1 cellular context compared by ENCODE assay signal in the genomic region with DNA sequence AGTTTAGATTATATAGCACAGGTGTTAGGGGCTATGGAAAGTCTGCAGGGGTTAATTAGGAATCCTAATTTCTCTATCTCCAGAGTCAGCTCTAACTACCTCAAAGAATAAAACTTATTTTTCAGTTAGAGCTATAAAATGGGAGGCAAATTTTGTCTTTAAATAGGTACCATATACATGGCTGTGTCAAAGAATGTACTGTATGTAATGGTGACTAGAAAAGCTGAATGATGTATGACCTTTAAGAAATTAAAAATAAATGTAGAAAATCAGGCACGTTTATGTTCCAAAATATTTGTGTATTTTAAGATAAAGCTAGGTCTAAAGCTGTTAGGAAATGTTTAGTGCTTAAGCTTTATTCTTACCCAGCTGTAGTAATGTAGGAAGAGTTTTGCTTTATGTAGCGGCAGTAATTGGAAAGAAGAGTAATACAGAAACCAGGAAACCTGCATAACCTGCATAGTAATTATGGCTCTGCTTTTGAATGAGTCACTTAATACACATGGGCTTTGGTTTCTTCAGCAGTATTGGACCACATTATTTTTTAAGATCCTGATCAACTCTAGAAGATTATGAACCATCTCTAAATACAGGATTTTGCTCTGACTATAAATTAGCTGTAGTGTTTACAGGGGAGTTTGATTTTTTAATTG.
A peak's percentile ranks its signal among the peaks of the same experiment; 100 is the strongest.
TF ChIP-seq lines count a peak whose summit lies in the region.

No MANE protein-coding gene starts in this region.

TF ChIP-seq in GM12878, 131 proteins besides CTCF, POLR2A, EP300 and RAD21 (continued from another document):
- TF ChIP-seq, protein P1, sequence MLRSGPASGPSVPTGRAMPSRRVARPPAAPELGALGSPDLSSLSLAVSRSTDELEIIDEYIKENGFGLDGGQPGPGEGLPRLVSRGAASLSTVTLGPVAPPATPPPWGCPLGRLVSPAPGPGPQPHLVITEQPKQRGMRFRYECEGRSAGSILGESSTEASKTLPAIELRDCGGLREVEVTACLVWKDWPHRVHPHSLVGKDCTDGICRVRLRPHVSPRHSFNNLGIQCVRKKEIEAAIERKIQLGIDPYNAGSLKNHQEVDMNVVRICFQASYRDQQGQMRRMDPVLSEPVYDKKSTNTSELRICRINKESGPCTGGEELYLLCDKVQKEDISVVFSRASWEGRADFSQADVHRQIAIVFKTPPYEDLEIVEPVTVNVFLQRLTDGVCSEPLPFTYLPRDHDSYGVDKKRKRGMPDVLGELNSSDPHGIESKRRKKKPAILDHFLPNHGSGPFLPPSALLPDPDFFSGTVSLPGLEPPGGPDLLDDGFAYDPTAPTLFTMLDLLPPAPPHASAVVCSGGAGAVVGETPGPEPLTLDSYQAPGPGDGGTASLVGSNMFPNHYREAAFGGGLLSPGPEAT (IDR thresholded peaks at IDR 0.05; ENCODE audit: low read depth) = no peak
- no peak for TF ChIP-seq SREBF1 (IDR thresholded peaks at IDR 0.05; ENCODE audit: low read length)
- TF ChIP-seq RCOR1 (conservative IDR thresholded peaks at IDR 0.05; ENCODE audit: low read depth, low read length) = no peak
- no peak for TF ChIP-seq SMAD5 (IDR thresholded peaks at IDR 0.05; ENCODE audit: low read depth)
- TF ChIP-seq, protein P2, sequence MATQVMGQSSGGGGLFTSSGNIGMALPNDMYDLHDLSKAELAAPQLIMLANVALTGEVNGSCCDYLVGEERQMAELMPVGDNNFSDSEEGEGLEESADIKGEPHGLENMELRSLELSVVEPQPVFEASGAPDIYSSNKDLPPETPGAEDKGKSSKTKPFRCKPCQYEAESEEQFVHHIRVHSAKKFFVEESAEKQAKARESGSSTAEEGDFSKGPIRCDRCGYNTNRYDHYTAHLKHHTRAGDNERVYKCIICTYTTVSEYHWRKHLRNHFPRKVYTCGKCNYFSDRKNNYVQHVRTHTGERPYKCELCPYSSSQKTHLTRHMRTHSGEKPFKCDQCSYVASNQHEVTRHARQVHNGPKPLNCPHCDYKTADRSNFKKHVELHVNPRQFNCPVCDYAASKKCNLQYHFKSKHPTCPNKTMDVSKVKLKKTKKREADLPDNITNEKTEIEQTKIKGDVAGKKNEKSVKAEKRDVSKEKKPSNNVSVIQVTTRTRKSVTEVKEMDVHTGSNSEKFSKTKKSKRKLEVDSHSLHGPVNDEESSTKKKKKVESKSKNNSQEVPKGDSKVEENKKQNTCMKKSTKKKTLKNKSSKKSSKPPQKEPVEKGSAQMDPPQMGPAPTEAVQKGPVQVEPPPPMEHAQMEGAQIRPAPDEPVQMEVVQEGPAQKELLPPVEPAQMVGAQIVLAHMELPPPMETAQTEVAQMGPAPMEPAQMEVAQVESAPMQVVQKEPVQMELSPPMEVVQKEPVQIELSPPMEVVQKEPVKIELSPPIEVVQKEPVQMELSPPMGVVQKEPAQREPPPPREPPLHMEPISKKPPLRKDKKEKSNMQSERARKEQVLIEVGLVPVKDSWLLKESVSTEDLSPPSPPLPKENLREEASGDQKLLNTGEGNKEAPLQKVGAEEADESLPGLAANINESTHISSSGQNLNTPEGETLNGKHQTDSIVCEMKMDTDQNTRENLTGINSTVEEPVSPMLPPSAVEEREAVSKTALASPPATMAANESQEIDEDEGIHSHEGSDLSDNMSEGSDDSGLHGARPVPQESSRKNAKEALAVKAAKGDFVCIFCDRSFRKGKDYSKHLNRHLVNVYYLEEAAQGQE (IDR thresholded peaks at IDR 0.05; ENCODE audit: low read depth, low read length) = no peak
- TF ChIP-seq ETV6 (conservative IDR thresholded peaks at IDR 0.05 in 1 of 2, IDR thresholded peaks at IDR 0.05 in 1 of 2; ENCODE audit: borderline replicate concordance in 1 of 2, low read depth in 1 of 2) = peak in 1 of 2 experiments; percentile 20; a peak in 1 of 4 replicates
- TF ChIP-seq POLR2AphosphoS2 (IDR thresholded peaks at IDR 0.05; ENCODE audit: low read depth, low read length) = no peak
- peak; percentile 63 for TF ChIP-seq JUNB (IDR thresholded peaks at IDR 0.05)
- peak; percentile 69 for TF ChIP-seq MTA2 (IDR thresholded peaks at IDR 0.05; ENCODE audit: low read depth)
- 0 out of 4 replicates have a peak, but pooled peaks of 1 of the 2 experiments have one; percentile 14 for TF ChIP-seq IKZF2 (IDR thresholded peaks at IDR 0.05)
- no peak for TF ChIP-seq KAT2A (conservative IDR thresholded peaks at IDR 0.05; ENCODE audit: control insufficient read depth, low read depth, low read length)
- peak; percentile 47 for TF ChIP-seq RUNX3 (IDR thresholded peaks at IDR 0.05; ENCODE audit: low read length)
- TF ChIP-seq TCF12 (IDR thresholded peaks at IDR 0.05; ENCODE audit: low read depth, low read length) = no peak
- TF ChIP-seq HDAC2 (IDR thresholded peaks at IDR 0.05) = no peak
- no peak for TF ChIP-seq PML (IDR thresholded peaks at IDR 0.05; ENCODE audit: low read length)
- no peak for TF ChIP-seq SIX5 (IDR thresholded peaks at IDR 0.05; ENCODE audit: low read depth, low read length, severe bottlenecking)
- TF ChIP-seq GABPA (IDR thresholded peaks at IDR 0.05; ENCODE audit: low read depth) = no peak
- TF ChIP-seq, protein P3, sequence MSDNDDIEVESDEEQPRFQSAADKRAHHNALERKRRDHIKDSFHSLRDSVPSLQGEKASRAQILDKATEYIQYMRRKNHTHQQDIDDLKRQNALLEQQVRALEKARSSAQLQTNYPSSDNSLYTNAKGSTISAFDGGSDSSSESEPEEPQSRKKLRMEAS (IDR thresholded peaks at IDR 0.05; ENCODE audit: low read depth, low read length) = no peak
- TF ChIP-seq FOXM1 (IDR thresholded peaks at IDR 0.05; ENCODE audit: low read depth, low read length) = no peak
- TF ChIP-seq, protein P4, sequence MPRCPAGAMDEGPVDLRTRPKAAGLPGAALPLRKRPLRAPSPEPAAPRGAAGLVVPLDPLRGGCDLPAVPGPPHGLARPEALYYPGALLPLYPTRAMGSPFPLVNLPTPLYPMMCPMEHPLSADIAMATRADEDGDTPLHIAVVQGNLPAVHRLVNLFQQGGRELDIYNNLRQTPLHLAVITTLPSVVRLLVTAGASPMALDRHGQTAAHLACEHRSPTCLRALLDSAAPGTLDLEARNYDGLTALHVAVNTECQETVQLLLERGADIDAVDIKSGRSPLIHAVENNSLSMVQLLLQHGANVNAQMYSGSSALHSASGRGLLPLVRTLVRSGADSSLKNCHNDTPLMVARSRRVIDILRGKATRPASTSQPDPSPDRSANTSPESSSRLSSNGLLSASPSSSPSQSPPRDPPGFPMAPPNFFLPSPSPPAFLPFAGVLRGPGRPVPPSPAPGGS (IDR thresholded peaks at IDR 0.05; ENCODE audit: borderline replicate concordance, insufficient read depth, low read depth, low read length, poor library complexity, severe bottlenecking) = no peak
- no peak for TF ChIP-seq TCF7 (IDR thresholded peaks at IDR 0.05; ENCODE audit: borderline replicate concordance)
- TF ChIP-seq, protein P5, sequence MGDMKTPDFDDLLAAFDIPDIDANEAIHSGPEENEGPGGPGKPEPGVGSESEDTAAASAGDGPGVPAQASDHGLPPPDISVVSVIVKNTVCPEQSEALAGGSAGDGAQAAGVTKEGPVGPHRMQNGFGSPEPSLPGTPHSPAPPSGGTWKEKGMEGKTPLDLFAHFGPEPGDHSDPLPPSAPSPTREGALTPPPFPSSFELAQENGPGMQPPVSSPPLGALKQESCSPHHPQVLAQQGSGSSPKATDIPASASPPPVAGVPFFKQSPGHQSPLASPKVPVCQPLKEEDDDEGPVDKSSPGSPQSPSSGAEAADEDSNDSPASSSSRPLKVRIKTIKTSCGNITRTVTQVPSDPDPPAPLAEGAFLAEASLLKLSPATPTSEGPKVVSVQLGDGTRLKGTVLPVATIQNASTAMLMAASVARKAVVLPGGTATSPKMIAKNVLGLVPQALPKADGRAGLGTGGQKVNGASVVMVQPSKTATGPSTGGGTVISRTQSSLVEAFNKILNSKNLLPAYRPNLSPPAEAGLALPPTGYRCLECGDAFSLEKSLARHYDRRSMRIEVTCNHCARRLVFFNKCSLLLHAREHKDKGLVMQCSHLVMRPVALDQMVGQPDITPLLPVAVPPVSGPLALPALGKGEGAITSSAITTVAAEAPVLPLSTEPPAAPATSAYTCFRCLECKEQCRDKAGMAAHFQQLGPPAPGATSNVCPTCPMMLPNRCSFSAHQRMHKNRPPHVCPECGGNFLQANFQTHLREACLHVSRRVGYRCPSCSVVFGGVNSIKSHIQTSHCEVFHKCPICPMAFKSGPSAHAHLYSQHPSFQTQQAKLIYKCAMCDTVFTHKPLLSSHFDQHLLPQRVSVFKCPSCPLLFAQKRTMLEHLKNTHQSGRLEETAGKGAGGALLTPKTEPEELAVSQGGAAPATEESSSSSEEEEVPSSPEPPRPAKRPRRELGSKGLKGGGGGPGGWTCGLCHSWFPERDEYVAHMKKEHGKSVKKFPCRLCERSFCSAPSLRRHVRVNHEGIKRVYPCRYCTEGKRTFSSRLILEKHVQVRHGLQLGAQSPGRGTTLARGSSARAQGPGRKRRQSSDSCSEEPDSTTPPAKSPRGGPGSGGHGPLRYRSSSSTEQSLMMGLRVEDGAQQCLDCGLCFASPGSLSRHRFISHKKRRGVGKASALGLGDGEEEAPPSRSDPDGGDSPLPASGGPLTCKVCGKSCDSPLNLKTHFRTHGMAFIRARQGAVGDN (IDR thresholded peaks at IDR 0.05) = no peak
- TF ChIP-seq HCFC1 (IDR thresholded peaks at IDR 0.05; ENCODE audit: low read length) = no peak
- TF ChIP-seq DPF2 (IDR thresholded peaks at IDR 0.05) = no peak
- TF ChIP-seq RFX5 (IDR thresholded peaks at IDR 0.05; ENCODE audit: low read depth, low read length) = no peak
- TF ChIP-seq, protein P6, sequence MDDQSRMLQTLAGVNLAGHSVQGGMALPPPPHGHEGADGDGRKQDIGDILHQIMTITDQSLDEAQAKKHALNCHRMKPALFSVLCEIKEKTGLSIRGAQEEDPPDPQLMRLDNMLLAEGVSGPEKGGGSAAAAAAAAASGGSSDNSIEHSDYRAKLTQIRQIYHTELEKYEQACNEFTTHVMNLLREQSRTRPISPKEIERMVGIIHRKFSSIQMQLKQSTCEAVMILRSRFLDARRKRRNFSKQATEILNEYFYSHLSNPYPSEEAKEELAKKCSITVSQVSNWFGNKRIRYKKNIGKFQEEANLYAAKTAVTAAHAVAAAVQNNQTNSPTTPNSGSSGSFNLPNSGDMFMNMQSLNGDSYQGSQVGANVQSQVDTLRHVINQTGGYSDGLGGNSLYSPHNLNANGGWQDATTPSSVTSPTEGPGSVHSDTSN (IDR thresholded peaks at IDR 0.05; ENCODE audit: insufficient replicate concordance, low read depth, low read length) = no peak
- TF ChIP-seq POU2F2 (IDR thresholded peaks at IDR 0.05; ENCODE audit: borderline replicate concordance, low read depth, low read length) = no peak
- TF ChIP-seq EZH2 (IDR thresholded peaks at IDR 0.05; ENCODE audit: borderline replicate concordance, control insufficient read depth, low read depth, low read length) = no peak
- no peak for TF ChIP-seq SREBF2 (IDR thresholded peaks at IDR 0.05; ENCODE audit: low read length)
- TF ChIP-seq, protein P7, sequence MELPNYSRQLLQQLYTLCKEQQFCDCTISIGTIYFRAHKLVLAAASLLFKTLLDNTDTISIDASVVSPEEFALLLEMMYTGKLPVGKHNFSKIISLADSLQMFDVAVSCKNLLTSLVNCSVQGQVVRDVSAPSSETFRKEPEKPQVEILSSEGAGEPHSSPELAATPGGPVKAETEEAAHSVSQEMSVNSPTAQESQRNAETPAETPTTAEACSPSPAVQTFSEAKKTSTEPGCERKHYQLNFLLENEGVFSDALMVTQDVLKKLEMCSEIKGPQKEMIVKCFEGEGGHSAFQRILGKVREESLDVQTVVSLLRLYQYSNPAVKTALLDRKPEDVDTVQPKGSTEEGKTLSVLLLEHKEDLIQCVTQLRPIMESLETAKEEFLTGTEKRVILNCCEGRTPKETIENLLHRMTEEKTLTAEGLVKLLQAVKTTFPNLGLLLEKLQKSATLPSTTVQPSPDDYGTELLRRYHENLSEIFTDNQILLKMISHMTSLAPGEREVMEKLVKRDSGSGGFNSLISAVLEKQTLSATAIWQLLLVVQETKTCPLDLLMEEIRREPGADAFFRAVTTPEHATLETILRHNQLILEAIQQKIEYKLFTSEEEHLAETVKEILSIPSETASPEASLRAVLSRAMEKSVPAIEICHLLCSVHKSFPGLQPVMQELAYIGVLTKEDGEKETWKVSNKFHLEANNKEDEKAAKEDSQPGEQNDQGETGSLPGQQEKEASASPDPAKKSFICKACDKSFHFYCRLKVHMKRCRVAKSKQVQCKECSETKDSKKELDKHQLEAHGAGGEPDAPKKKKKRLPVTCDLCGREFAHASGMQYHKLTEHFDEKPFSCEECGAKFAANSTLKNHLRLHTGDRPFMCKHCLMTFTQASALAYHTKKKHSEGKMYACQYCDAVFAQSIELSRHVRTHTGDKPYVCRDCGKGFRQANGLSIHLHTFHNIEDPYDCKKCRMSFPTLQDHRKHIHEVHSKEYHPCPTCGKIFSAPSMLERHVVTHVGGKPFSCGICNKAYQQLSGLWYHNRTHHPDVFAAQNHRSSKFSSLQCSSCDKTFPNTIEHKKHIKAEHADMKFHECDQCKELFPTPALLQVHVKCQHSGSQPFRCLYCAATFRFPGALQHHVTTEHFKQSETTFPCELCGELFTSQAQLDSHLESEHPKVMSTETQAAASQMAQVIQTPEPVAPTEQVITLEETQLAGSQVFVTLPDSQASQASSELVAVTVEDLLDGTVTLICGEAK (IDR thresholded peaks at IDR 0.05; ENCODE audit: borderline replicate concordance) = no peak
